ENCODE assay signal across 1 cellular context in the genomic region with DNA sequence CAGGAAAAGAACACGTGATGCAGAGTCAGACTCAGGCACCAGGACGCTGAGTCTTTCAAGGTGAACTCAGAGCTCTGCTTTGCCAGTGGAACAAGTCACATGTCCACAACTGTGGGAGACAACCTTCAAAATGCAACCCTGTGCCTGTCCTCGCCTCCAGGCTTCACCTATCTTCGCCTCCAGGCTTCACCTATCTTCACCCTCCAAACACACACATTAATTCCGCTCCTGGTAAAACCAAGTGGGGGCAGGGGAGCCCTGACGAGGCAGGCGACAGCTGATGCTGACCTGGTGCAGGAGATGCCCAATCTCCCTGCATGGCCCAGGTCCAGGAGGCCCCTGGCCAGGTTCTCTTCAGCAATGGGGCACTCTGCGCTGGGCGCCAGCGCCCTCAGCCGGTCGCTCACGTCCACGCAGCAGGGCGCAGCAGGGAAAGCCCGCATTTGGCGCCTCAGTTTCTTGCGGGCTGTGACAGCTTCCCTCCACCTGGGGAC.
TF ChIP-seq lines count a peak whose summit lies in the region.

No MANE protein-coding gene starts in this region.

TF ChIP-seq in WTC11, 78 proteins besides CTCF, POLR2A, EP300 and RAD21 (continued from another document):
- TF ChIP-seq, protein P1, sequence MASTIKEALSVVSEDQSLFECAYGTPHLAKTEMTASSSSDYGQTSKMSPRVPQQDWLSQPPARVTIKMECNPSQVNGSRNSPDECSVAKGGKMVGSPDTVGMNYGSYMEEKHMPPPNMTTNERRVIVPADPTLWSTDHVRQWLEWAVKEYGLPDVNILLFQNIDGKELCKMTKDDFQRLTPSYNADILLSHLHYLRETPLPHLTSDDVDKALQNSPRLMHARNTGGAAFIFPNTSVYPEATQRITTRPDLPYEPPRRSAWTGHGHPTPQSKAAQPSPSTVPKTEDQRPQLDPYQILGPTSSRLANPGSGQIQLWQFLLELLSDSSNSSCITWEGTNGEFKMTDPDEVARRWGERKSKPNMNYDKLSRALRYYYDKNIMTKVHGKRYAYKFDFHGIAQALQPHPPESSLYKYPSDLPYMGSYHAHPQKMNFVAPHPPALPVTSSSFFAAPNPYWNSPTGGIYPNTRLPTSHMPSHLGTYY (CRISPR knock-in tag; IDR thresholded peaks at IDR 0.05), result no peak
- no peak for TF ChIP-seq HMGXB4 (CRISPR knock-in tag; IDR thresholded peaks at IDR 0.05)
- TF ChIP-seq, protein P2, sequence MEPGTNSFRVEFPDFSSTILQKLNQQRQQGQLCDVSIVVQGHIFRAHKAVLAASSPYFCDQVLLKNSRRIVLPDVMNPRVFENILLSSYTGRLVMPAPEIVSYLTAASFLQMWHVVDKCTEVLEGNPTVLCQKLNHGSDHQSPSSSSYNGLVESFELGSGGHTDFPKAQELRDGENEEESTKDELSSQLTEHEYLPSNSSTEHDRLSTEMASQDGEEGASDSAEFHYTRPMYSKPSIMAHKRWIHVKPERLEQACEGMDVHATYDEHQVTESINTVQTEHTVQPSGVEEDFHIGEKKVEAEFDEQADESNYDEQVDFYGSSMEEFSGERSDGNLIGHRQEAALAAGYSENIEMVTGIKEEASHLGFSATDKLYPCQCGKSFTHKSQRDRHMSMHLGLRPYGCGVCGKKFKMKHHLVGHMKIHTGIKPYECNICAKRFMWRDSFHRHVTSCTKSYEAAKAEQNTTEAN (CRISPR knock-in tag; IDR thresholded peaks at IDR 0.05), result no peak
- no peak for TF ChIP-seq ELF4 (CRISPR knock-in tag; IDR thresholded peaks at IDR 0.05; ENCODE audit: low read depth)
- no peak for TF ChIP-seq MXD4 (CRISPR knock-in tag; IDR thresholded peaks at IDR 0.05; ENCODE audit: borderline replicate concordance)
